Comparison of ENCODE assay signal across 8 cellular contexts in the genomic region with DNA sequence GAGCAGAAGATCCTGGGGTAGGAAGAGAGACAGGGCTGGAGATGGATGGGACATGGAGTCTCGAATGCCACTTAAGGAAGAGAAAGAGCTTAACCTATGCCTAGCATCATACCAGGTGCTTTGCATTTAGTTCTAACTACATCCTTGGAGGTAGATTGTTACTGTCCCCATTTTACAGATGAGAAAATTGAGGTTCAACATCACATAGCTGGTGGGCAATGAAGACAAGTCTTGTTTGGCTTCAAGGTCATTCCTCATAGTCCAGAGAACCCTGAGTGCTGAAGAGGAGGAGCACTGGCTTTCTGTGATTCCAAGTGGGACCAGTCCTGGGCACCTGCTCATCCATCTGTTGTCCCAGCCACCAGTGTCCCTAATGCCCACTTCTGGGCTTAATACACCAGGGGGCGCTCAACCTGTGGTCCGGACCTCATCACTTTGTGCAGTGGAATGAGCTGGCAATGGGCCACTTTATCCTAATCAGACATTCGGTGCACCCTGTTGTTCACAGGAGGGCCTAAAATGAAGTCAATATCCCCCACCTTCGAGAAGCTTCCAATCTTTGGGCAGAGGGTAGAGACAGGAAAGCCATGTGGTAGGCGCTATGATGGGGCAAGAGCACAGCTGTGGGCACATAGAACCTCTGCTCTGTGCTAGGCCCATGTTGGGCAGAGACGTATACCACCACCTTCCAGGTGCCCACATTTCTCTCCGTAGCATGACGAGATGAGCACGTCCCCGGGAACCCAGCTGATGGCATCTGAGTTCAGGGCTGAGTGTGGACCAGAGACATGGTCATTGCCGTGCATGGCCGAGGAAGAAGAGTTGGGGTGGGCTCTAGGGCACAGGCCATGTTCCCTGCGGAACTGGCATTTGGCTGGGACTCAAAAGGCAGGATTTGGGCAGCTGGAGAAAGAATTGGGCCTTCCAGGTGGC. TPM values are rescaled to one million over a fixed set of nuclear protein-coding genes. Genes with fewer than 3 reads are reported as not detected.
DNase-seq lines count a peak whose midpoint lies in the region; ATAC-seq and TF ChIP-seq lines count a peak whose summit lies in the region.

No MANE protein-coding gene starts in this region.

- H3K36me3 ChIP-seq in breast epithelium (no peaks in the 10 kb centered on the region), OCI-LY1 (ENCODE audit: insufficient read depth, low read length) (no peaks in the 10 kb centered on the region)

- CTCF ChIA-PET in MCF 10A (lab: Yijun Ruan, JAX) = interaction anchor here (0.6 to 2.1 kb wide), 19 partner anchors 7 to 772 kb away, joined by 3 to 13 read pairs (median 3); partner anchors contain the start of gene PIGV

- H3K9me3 Mint-ChIP-seq in MCF 10A (ENCODE audit: unreplicated experiment) = no peaks in the 10 kb centered on the region

- H3K27me3 ChIP-seq in breast epithelium (no peaks in the 10 kb centered on the region), OCI-LY1 (ENCODE audit: insufficient read depth, low read length) (no peaks in the 10 kb centered on the region)

- H3K4me2 ChIP-seq in OCI-LY1 (ENCODE audit: low read length) = no peak overlapping the region

- no peak overlapping the region for H3K4me3 Mint-ChIP-seq in MCF 10A (ENCODE audit: unreplicated experiment)

- TF ChIP-seq POLR2A in breast epithelium (IDR thresholded peaks at IDR 0.05) = no peak

- H3K4me1 ChIP-seq in breast epithelium (peaks cover 5 to 11% of the 10 kb centered on the region in 2 donors), OCI-LY1 (ENCODE audit: insufficient read depth, low read length, severe bottlenecking) (peaks cover 66% of the 10 kb centered on the region)

- H3K27me3 Mint-ChIP-seq in MCF 10A (ENCODE audit: insufficient read depth, unreplicated experiment) = no peaks in the 10 kb centered on the region

- H3K9ac ChIP-seq in OCI-LY1 (ENCODE audit: low read length) = no peak overlapping the region

- no TSS peak for BruUV-seq in MCF 10A (replicated peaks; lab: Mats Ljungman, UMichigan)

- DNase-seq in MCF 10A (ENCODE audit: unreplicated experiment) (peak; percentile 67), breast epithelium (ENCODE audit: low spot score in 2 of 2) (no peak), iPS-NIHi7 (ENCODE audit: extremely low spot score) (peak; percentile 78)
- peak; percentile 33 for DNase-seq in activated T-helper 9 cell treated with anti-CD3 and anti-CD28 coated beads, Interleukin-2, amount 50 U/mL, for 16 hours (ENCODE audit: low read depth)
- peak; percentile 31 for DNase-seq in stimulated activated CD8-positive, alpha-beta memory T cell treated with anti-CD3 and anti-CD28 coated beads, Interleukin-12 subunit alpha, Interleukin-12 subunit beta, amount 100 ng/mL, for 1 hour (ENCODE audit: low read depth)

- intact Hi-C loops in MCF 10A (cut with micrococcal nuclease) (no loop called here), breast epithelium (cut with DNase I; ENCODE audit: low total_unique reads) (no loop called here)

- POLR2A ChIA-PET in MCF 10A (lab: Yijun Ruan, JAX) = interaction anchor here (1.3 to 1.6 kb wide), 3 partner anchors 9 to 38 kb away, joined by 4 to 7 read pairs (median 5); partner anchors contain the start of gene RPS6KA1

- H3K9me2 ChIP-seq in OCI-LY1 (ENCODE audit: low read depth, low read length) = no peaks in the 10 kb centered on the region

- no peak overlapping the region for H3K4me3 ChIP-seq in breast epithelium
- H3K4me3 ChIP-seq in OCI-LY1 (ENCODE audit: low read depth, low read length, poor library complexity, severe bottlenecking) = no peak overlapping the region

- H3K27ac ChIP-seq in breast epithelium (no peak overlapping the region), OCI-LY1 (ENCODE audit: low read depth, low read length, poor library complexity, severe bottlenecking) (peak overlapping the region; percentile 97)

- H3K9me3 ChIP-seq in breast epithelium (no peaks in the 10 kb centered on the region), OCI-LY1 (ENCODE audit: low read length) (no peaks in the 10 kb centered on the region)

- no peak overlapping the region for H2AFZ ChIP-seq in OCI-LY1 (ENCODE audit: low read length)

- peaks cover 34% of the 10 kb centered on the region for H3K36me3 Mint-ChIP-seq in MCF 10A (ENCODE audit: insufficient read depth, unreplicated experiment)

- H4K20me1 ChIP-seq in OCI-LY1 (ENCODE audit: insufficient read depth, low read length) = no peaks in the 10 kb centered on the region

- H3K79me2 ChIP-seq in OCI-LY1 (ENCODE audit: insufficient read depth, low read length) = no peaks in the 10 kb centered on the region

- ATAC-seq in GM21576 (IDR thresholded peaks at IDR 0.05; ENCODE audit: unreplicated experiment) = no peak
- no peak for ATAC-seq in GM19324 (IDR thresholded peaks at IDR 0.05; ENCODE audit: low FRiP score, unreplicated experiment)

- H3K27ac Mint-ChIP-seq in MCF 10A (ENCODE audit: low read depth, unreplicated experiment) = no peak overlapping the region

- H3K4me1 Mint-ChIP-seq in MCF 10A (ENCODE audit: insufficient read depth, unreplicated experiment) = peaks cover 11% of the 10 kb centered on the region

- peak; percentile 40 for TF ChIP-seq CTCF in MCF 10A (IDR thresholded peaks at IDR 0.05; ENCODE audit: unreplicated experiment)
- peak in 1 of 3 donors; percentile 18 for TF ChIP-seq CTCF in breast epithelium (IDR thresholded peaks at IDR 0.05)
- peak; percentile 91 for TF ChIP-seq CTCF in OCI-LY1 (IDR thresholded peaks at IDR 0.05; ENCODE audit: low read length)

- no peaks in the 10 kb centered on the region for H3F3A ChIP-seq in OCI-LY1 (ENCODE audit: insufficient read depth, low read length)

RNA-seq across cellular contexts. Expression of gene RPS6KA1, which starts 9.2 kb away (rescaled TPM):
- 43.9 and 50.9 TPM in 2 replicates for total RNA-seq in MCF 10A (2022)
- total RNA-seq in breast epithelium = 10 to 100 TPM; 12.5 to 43.0 (median 30.8) TPM

Comparison
In these comparisons a context has a peak if more than half of its experiments do, and no peak if none do; other contexts are left out.
1. DNase-seq: peak in MCF 10A (single experiment), activated T-helper 9 cell treated with anti-CD3 and anti-CD28 coated beads, Interleukin-2, amount 50 U/mL, for 16 hours (single experiment), iPS-NIHi7 (single experiment) and stimulated activated CD8-positive, alpha-beta memory T cell treated with anti-CD3 and anti-CD28 coated beads, Interleukin-12 subunit alpha, Interleukin-12 subunit beta, amount 100 ng/mL, for 1 hour (single experiment); none in breast epithelium (0 of 2).